Comparison of ENCODE assay signal across 15 cellular contexts in genomic region chr5:150556859-150557506, GRCh38. TPM values are rescaled to one million over a fixed set of nuclear protein-coding genes. Genes with fewer than 3 reads are reported as not detected.
A peak's percentile ranks its signal among the peaks of the same experiment; 100 is the strongest.
DNase-seq lines count a peak whose midpoint lies in the region; ATAC-seq and TF ChIP-seq lines count a peak whose summit lies in the region.
"Had no signal": no experiment of that assay in that cellular context is flagged by ENCODE, and none has a peak within 500 bp of the region (broad histone marks: within the 10 kb centered on the region; RNA-seq: fewer than 3 reads in every experiment).

No MANE protein-coding gene starts in this region.

- H3K9me3 ChIP-seq in cardiac muscle cell (ENCODE audit: low read depth) (no peaks in the 10 kb centered on the region), tibial artery (no peaks in the 10 kb centered on the region)

- ATAC-seq in Right ventricle myocardium superior (ENCODE audit: poor library complexity) = no peak
- ATAC-seq in HG03432 (IDR thresholded peaks at IDR 0.05; ENCODE audit: unreplicated experiment) = peak; percentile 46

- H3K4me3 Mint-ChIP-seq in chondrocyte (ENCODE audit: unreplicated experiment) (no peak overlapping the region), CD14-positive monocyte (no peak overlapping the region)
- H3K4me3 Mint-ChIP-seq: nephron had no signal

- H3K36me3 Mint-ChIP-seq in chondrocyte (ENCODE audit: low read depth) = peaks cover 13% of the 10 kb centered on the region
- peaks cover 44 to 47% of the 10 kb centered on the region in 2 donors for H3K36me3 Mint-ChIP-seq in CD14-positive monocyte

- peak overlapping the region; percentile 79 for H3K27ac Mint-ChIP-seq in chondrocyte (ENCODE audit: unreplicated experiment)
- H3K27ac Mint-ChIP-seq in CD14-positive monocyte = peak overlapping the region in 1 of 7 donors; percentile 57

- H3K4me3 ChIP-seq in cardiac muscle cell (no peak overlapping the region), tibial artery (no peak overlapping the region)
- H3K4me3 ChIP-seq: lung had no signal

- intact Hi-C loops in Right ventricle myocardium superior (cut with DNase I) (no loop called here), tibial artery (cut with DNase I; ENCODE audit: low total_unique reads) (no loop called here), posterior vena cava (cut with DNase I) (no loop called here), CD14-positive monocyte (cut with micrococcal nuclease) (loop anchor here in 1 of 2 donors (5.0 kb wide), 1 partner anchor 100 kb away; no protein-coding TSS in a partner anchor)

- H3K27ac ChIP-seq in cardiac muscle cell = peak overlapping the region; percentile 60
- H3K27ac ChIP-seq in tibial artery = peak overlapping the region; percentile 49 to 54

- H3K9me3 Mint-ChIP-seq in chondrocyte (ENCODE audit: low read depth) = no peaks in the 10 kb centered on the region
- H3K9me3 Mint-ChIP-seq in CD14-positive monocyte = peaks cover 0 to 1% (median 0%) of the 10 kb centered on the region in 7 donors
- H3K9me3 Mint-ChIP-seq: nephron had no signal

- DNase-seq in cardiac muscle cell (ENCODE audit: low read depth in 1 of 2, low spot score in 1 of 2) = no peak
- no peak for DNase-seq in Right ventricle myocardium superior
- peak; percentile 59 for DNase-seq in chondrocyte (ENCODE audit: low spot score)
- no peak for DNase-seq in tibial artery
- no peak for DNase-seq in posterior vena cava (ENCODE audit: low spot score)
- no peak for DNase-seq in CD14-positive monocyte (ENCODE audit: low spot score)
- DNase-seq in NCI-H345 (lab: John Stamatoyannopoulos, UW) = no peak
- DNase-seq: activated naive CD4-positive, alpha-beta T cell treated with Interleukin-2 at 50 U/mL for 16 hours; NCI-H146; OCI-M1; retina; stimulated activated CD4-positive, alpha-beta T cell treated with anti-CD3 and anti-CD28 coated beads, Interleukin-1b, Interleukin-23, amount 100 ng/mL, for 48 hours had no signal

- H3K36me3 ChIP-seq in cardiac muscle cell = peaks cover 26% of the 10 kb centered on the region
- peaks cover 24 to 57% (median 28%) of the 10 kb centered on the region in 3 donors for H3K36me3 ChIP-seq in tibial artery

- H3K27me3 ChIP-seq in cardiac muscle cell = no peaks in the 10 kb centered on the region
- no peaks in the 10 kb centered on the region for H3K27me3 ChIP-seq in tibial artery

- H3K27me3 Mint-ChIP-seq in chondrocyte (ENCODE audit: low read depth) (no peaks in the 10 kb centered on the region), CD14-positive monocyte (ENCODE audit: low read depth in 3 of 3) (peaks cover 0 to 4% (median 3%) of the 10 kb centered on the region in 3 donors)

- peaks cover 53% of the 10 kb centered on the region for H3K4me1 Mint-ChIP-seq in chondrocyte (ENCODE audit: low read depth)
- no peaks in the 10 kb centered on the region for H3K4me1 Mint-ChIP-seq in CD14-positive monocyte

- H3K4me1 ChIP-seq in cardiac muscle cell (ENCODE audit: low read depth) = no peaks in the 10 kb centered on the region
- H3K4me1 ChIP-seq in tibial artery = peaks cover 0 to 22% (median 8%) of the 10 kb centered on the region in 4 donors

- TF ChIP-seq CTCF in cardiac muscle cell (IDR thresholded peaks at IDR 0.05; ENCODE audit: low read depth, low read length) (no peak), chondrocyte (IDR thresholded peaks at IDR 0.05) (no peak), tibial artery (IDR thresholded peaks at IDR 0.05) (no peak), CD14-positive monocyte (IDR thresholded peaks at IDR 0.05) (no peak)

RNA-seq across cellular contexts. Expression of gene NDST1, which starts 49.1 kb away (rescaled TPM):
- total RNA-seq in cardiac muscle cell (79.8 and 97.6 TPM in 2 replicates), Right ventricle myocardium superior (50.8 TPM), chondrocyte (223 to 229 TPM (median 228 TPM) in 3 replicates), posterior vena cava (10 to 100 TPM; 57.9 to 68.8 TPM)
- polyA plus RNA-seq in cardiac muscle cell (26.6 and 34.9 TPM in 2 replicates), CD14-positive monocyte (1 to 10 TPM; 7.0 to 7.5 TPM)
